Comparison of ENCODE assay signal across 18 cellular contexts in the genomic region with DNA sequence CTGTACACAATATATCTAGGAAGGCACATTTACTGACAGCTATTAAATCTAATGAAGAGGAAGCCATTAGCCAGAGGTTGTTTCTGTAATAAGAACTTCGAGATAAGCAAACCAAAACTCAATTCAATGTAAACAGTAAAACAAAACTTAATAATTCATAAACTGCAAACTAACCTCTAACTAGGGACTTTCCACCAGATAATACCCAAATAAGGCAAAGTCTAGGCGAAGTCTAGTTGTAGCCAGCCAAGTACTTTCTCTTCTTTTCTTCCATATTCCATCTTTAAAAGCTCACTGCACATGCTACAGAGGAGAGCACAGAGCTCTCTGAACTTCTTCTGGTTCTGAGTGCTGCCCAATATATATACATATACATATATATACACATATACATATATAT.
DNase-seq lines count a peak whose midpoint lies in the region; ATAC-seq and TF ChIP-seq lines count a peak whose summit lies in the region.
"Had no signal": no experiment of that assay in that cellular context is flagged by ENCODE, and none has a peak within 500 bp of the region (broad histone marks: within the 10 kb centered on the region; RNA-seq: fewer than 3 reads in every experiment).

No MANE protein-coding gene starts in this region.

- H3K4me3 ChIP-seq in lower lobe of right lung (no peak overlapping the region), suprapubic skin (no peak overlapping the region)
- H3K4me3 ChIP-seq: K562 had no signal

- no peak for TF ChIP-seq POLR2A in suprapubic skin (IDR thresholded peaks at IDR 0.05)

- H3K4me1 ChIP-seq in lower lobe of right lung (no peaks in the 10 kb centered on the region), suprapubic skin (no peaks in the 10 kb centered on the region)

- H3K9me3 ChIP-seq in lower lobe of right lung (no peaks in the 10 kb centered on the region), suprapubic skin (no peaks in the 10 kb centered on the region)

- no peaks in the 10 kb centered on the region for H3K36me3 ChIP-seq in lower lobe of right lung
- no peaks in the 10 kb centered on the region for H3K36me3 ChIP-seq in suprapubic skin

- TF ChIP-seq EP300 in suprapubic skin (IDR thresholded peaks at IDR 0.05) = no peak

- 39% methylated on average over 2 of the region's 2 CpGs for WGBS in suprapubic skin

- no peaks in the 10 kb centered on the region for H3K27me3 ChIP-seq in lower lobe of right lung (ENCODE audit: low read depth)
- H3K27me3 ChIP-seq in suprapubic skin = no peaks in the 10 kb centered on the region

- intact Hi-C loops in lower lobe of right lung (cut with DNase I) = no loop called here

- TF ChIP-seq CTCF in lower lobe of right lung (IDR thresholded peaks at IDR 0.05) = no peak
- no peak for TF ChIP-seq CTCF in suprapubic skin (IDR thresholded peaks at IDR 0.05)

- peak; percentile 81 for ATAC-seq in GM18508 (IDR thresholded peaks at IDR 0.05; ENCODE audit: insufficient read depth, unreplicated experiment)
- ATAC-seq in GM18909 (IDR thresholded peaks at IDR 0.05; ENCODE audit: poor library complexity, unreplicated experiment) = peak; percentile 48
- ATAC-seq in HG02588 (IDR thresholded peaks at IDR 0.05; ENCODE audit: unreplicated experiment) = peak; percentile 57
- peak; percentile 94 for ATAC-seq in HG03457 (IDR thresholded peaks at IDR 0.05; ENCODE audit: unreplicated experiment)
- no peak for ATAC-seq in GM18519 (IDR thresholded peaks at IDR 0.05; ENCODE audit: low FRiP score, unreplicated experiment)
- no peak for ATAC-seq in GM21717 (IDR thresholded peaks at IDR 0.05; ENCODE audit: unreplicated experiment)
- no peak for ATAC-seq in lower lobe of right lung
- ATAC-seq: K562 had no signal

- H3K27ac ChIP-seq in lower lobe of right lung (no peak overlapping the region), suprapubic skin (no peak overlapping the region)

- DNase-seq in lower lobe of right lung = no peak
- no peak for DNase-seq in suprapubic skin (ENCODE audit: low spot score in 2 of 2)
- DNase-seq: 8988T; COR-L47; NCI-H1105 treated with DMSO at 0.1 percent for 48 hours; NCI-H1694; NCI-H748 treated with DMSO at 0.1 percent for 48 hours; NK-92 treated with Interleukin-12 subunit alpha and Interleukin-12 subunit beta, amount 100 ng/mL, for 24 hours; Right ventricle myocardium superior; SW 1271; T-helper 2 cell had no signal

Comparison
In these comparisons a context has a peak if more than half of its experiments do, and no peak if none do; other contexts are left out.
1. ATAC-seq: peak in GM18508 (single experiment), GM18909 (single experiment), HG02588 (single experiment) and HG03457 (single experiment); none in GM18519 (single experiment), GM21717 (single experiment) and lower lobe of right lung (0 of 2).